ENCODE assay signal across 20 cellular contexts in genomic region chr13:99043700-99044300, GRCh38.
DNase-seq lines count a peak whose midpoint lies in the region; FAIRE-seq and TF ChIP-seq lines count a peak whose summit lies in the region.
"Had no signal": no experiment of that assay in that cellular context is flagged by ENCODE, and none has a peak within 500 bp of the region (broad histone marks: within the 10 kb centered on the region; RNA-seq: fewer than 3 reads in every experiment).

No MANE protein-coding gene starts in this region.

- intact Hi-C loops in PC-9 (cut with micrococcal nuclease; ENCODE audit: unreplicated experiment), result loop anchor here (10.0 kb wide), 1 partner anchor 221 kb away; no protein-coding TSS in a partner anchor

- H3K4me1 Mint-ChIP-seq in CD8-positive, alpha-beta memory T cell, result peaks cover 82 to 95% (median 92%) of the 10 kb centered on the region in 3 donors
- H3K4me1 Mint-ChIP-seq in activated T-cell treated with anti-CD3 and anti-CD28 coated beads, Interleukin-2, amount 50 U/mL, for 24 hours (ENCODE audit: low read depth), result peaks cover 91% of the 10 kb centered on the region
- H3K4me1 Mint-ChIP-seq in endodermal cell, result no peaks in the 10 kb centered on the region

- no peaks in the 10 kb centered on the region for H3K9me2 ChIP-seq in PC-9 (ENCODE audit: insufficient read depth)

- POLR2A ChIA-PET in BJ (lab: Charles Lee), result no interaction called here
- POLR2A ChIA-PET in CD8-positive, alpha-beta memory T cell (lab: Charles Lee), result no interaction called here
- POLR2A ChIA-PET in PC-9 (lab: Charles Lee; ENCODE audit: unreplicated experiment), result no interaction called here

- peaks cover 63% of the 10 kb centered on the region for H3F3A ChIP-seq in PC-9 (ENCODE audit: insufficient read depth, low read depth)

- no peak for TF ChIP-seq CTCF in BJ (IDR thresholded peaks at IDR 0.05; ENCODE audit: insufficient read depth, low read depth, low read length)
- TF ChIP-seq CTCF in PC-9 (conservative IDR thresholded peaks at IDR 0.05), result no peak
- TF ChIP-seq CTCF in foreskin fibroblast (IDR thresholded peaks at IDR 0.05; ENCODE audit: low read depth, low read length), result no peak
- TF ChIP-seq CTCF in endodermal cell (conservative IDR thresholded peaks at IDR 0.05), result no peak

- no peak overlapping the region for H3K9ac ChIP-seq in endodermal cell (ENCODE audit: extremely low read depth, low read length, poor library complexity, severe bottlenecking)

- no peaks in the 10 kb centered on the region for H3K27me3 Mint-ChIP-seq in CD8-positive, alpha-beta memory T cell
- no peaks in the 10 kb centered on the region for H3K27me3 Mint-ChIP-seq in activated T-cell treated with anti-CD3 and anti-CD28 coated beads, Interleukin-2, amount 50 U/mL, for 24 hours
- H3K27me3 Mint-ChIP-seq in endodermal cell (ENCODE audit: insufficient read depth), result peaks cover 1% of the 10 kb centered on the region
- H3K27me3 Mint-ChIP-seq: stimulated activated naive CD8-positive, alpha-beta T cell treated with anti-CD3 and anti-CD28 coated beads, Interleukin-15, amount 100 ng/mL, for 72 hours; type B pancreatic cell had no signal

- WGBS in endodermal cell (ENCODE audit: insufficient coverage in 1 of 2, insufficient read length in 1 of 2), 2 experiments, result 92 to 95% methylated on average over 3 to 5 of the region's 5 CpGs

- H3K9me3 ChIP-seq in CD8-positive, alpha-beta memory T cell (ENCODE audit: low read length), result no peaks in the 10 kb centered on the region
- no peaks in the 10 kb centered on the region for H3K9me3 ChIP-seq in PC-9 (ENCODE audit: insufficient read depth, low read depth)
- no peaks in the 10 kb centered on the region for H3K9me3 ChIP-seq in endodermal cell (ENCODE audit: control insufficient read depth, low read length)
- H3K9me3 ChIP-seq: Caco-2, heart left ventricle had no signal

- no peaks in the 10 kb centered on the region for H3K27me3 ChIP-seq in BJ (ENCODE audit: control insufficient read depth, insufficient read depth, low read length)
- no peaks in the 10 kb centered on the region for H3K27me3 ChIP-seq in CD8-positive, alpha-beta memory T cell (ENCODE audit: insufficient read depth, low read length, poor library complexity, severe bottlenecking)
- H3K27me3 ChIP-seq in PC-9 (ENCODE audit: insufficient read depth, low read depth), result no peaks in the 10 kb centered on the region
- no peaks in the 10 kb centered on the region for H3K27me3 ChIP-seq in endodermal cell (ENCODE audit: control insufficient read depth, insufficient read depth, low read length, poor library complexity, severe bottlenecking)

- no TSS peak for BruUV-seq in PC-9 (replicated peaks; lab: Mats Ljungman, UMichigan)

- no peaks in the 10 kb centered on the region for H3K36me3 Mint-ChIP-seq in CD8-positive, alpha-beta memory T cell
- peaks cover 6% of the 10 kb centered on the region for H3K36me3 Mint-ChIP-seq in activated T-cell treated with anti-CD3 and anti-CD28 coated beads, Interleukin-2, amount 50 U/mL, for 24 hours (ENCODE audit: low read depth)
- no peaks in the 10 kb centered on the region for H3K36me3 Mint-ChIP-seq in endodermal cell (ENCODE audit: low read depth)
- H3K36me3 Mint-ChIP-seq: mesothelial cell of epicardium, type B pancreatic cell had no signal

- H3K4me1 ChIP-seq in CD8-positive, alpha-beta memory T cell (ENCODE audit: insufficient read depth, low read length), result peaks cover 84% of the 10 kb centered on the region
- peaks cover 89% of the 10 kb centered on the region for H3K4me1 ChIP-seq in PC-9 (replicated peaks; ENCODE audit: insufficient read depth)
- no peaks in the 10 kb centered on the region for H3K4me1 ChIP-seq in endodermal cell (ENCODE audit: control insufficient read depth, insufficient read depth, low read length)

- H3K4me3 ChIP-seq in BJ (ENCODE audit: low read depth, low read length), result no peak overlapping the region
- H3K4me3 ChIP-seq in CD8-positive, alpha-beta memory T cell (ENCODE audit: low read length), result no peak overlapping the region
- no peak overlapping the region for H3K4me3 ChIP-seq in PC-9
- H3K4me3 ChIP-seq in foreskin fibroblast (ENCODE audit: low read depth in 1 of 2, low read length in 2 of 2), result no peak overlapping the region
- no peak overlapping the region for H3K4me3 ChIP-seq in endodermal cell (ENCODE audit: low read length)
- H3K4me3 ChIP-seq: heart left ventricle, smooth muscle cell had no signal

- FAIRE-seq in GM12891 (lab: Jason Lieb, UNC), result no peak

- CTCF ChIA-PET in BJ (lab: Yijun Ruan, JAX), result interaction anchor here (0.7 to 3.2 kb wide), 8 partner anchors 9 to 1201 kb away, joined by 3 to 16 read pairs (median 4); no protein-coding TSS in a partner anchor
- CTCF ChIA-PET in CD8-positive, alpha-beta memory T cell (lab: Charles Lee), result interaction anchor here (1.1 to 2.8 kb wide), 5 partner anchors 10 to 49 kb away, joined by 3 to 13 read pairs (median 5); no protein-coding TSS in a partner anchor
- CTCF ChIA-PET in PC-9 (lab: Charles Lee), result interaction anchor here (0.6 kb wide), 1 partner anchor 361 kb away, joined by 3 read pairs; no protein-coding TSS in a partner anchor

- peak; percentile 36 for DNase-seq in BJ (ENCODE audit: low read depth)
- no peak for DNase-seq in CD8-positive, alpha-beta memory T cell
- DNase-seq in PC-9, result no peak
- peak; percentile 28 to 43 for DNase-seq in foreskin fibroblast
- no peak for DNase-seq in activated T-cell treated with anti-CD3 and anti-CD28 coated beads, Interleukin-2, amount 50 U/mL, for 24 hours
- DNase-seq in HT-29 (ENCODE audit: low spot score), result no peak
- DNase-seq in GM12891 (ENCODE audit: insufficient read length, low spot score), result no peak
- DNase-seq in endodermal cell, result no peak
- DNase-seq: Caco-2; effector CD8-positive, alpha-beta T cell; heart left ventricle; left colon; NCI-H1092; NCI-H2081 treated with DMSO at 0.1 percent for 48 hours; NCI-H446 treated with DMSO at 0.1 percent for 48 hours; stimulated activated CD4-positive, alpha-beta T cell treated with anti-CD3 and anti-CD28 coated beads, Interleukin-2, amount 100 ng/mL, for 48 hours; stimulated activated naive CD8-positive, alpha-beta T cell treated with anti-CD3 and anti-CD28 coated beads, Interleukin-15, amount 100 ng/mL, for 72 hours had no signal

- H3K9me3 Mint-ChIP-seq in CD8-positive, alpha-beta memory T cell, result no peaks in the 10 kb centered on the region
- H3K9me3 Mint-ChIP-seq in activated T-cell treated with anti-CD3 and anti-CD28 coated beads, Interleukin-2, amount 50 U/mL, for 24 hours, result no peaks in the 10 kb centered on the region
- H3K9me3 Mint-ChIP-seq in endodermal cell, result no peaks in the 10 kb centered on the region
- H3K9me3 Mint-ChIP-seq: mesothelial cell of epicardium; stimulated activated naive CD8-positive, alpha-beta T cell treated with anti-CD3 and anti-CD28 coated beads, Interleukin-15, amount 100 ng/mL, for 72 hours; type B pancreatic cell had no signal

- H3K4me3 Mint-ChIP-seq in CD8-positive, alpha-beta memory T cell, result peak overlapping the region in 4 of 7 donors; percentile 9 to 54 (median 24)
- no peak overlapping the region for H3K4me3 Mint-ChIP-seq in activated T-cell treated with anti-CD3 and anti-CD28 coated beads, Interleukin-2, amount 50 U/mL, for 24 hours
- H3K4me3 Mint-ChIP-seq in endodermal cell, result no peak overlapping the region
- H3K4me3 Mint-ChIP-seq: mesothelial cell of epicardium, type B pancreatic cell had no signal

- H4K20me1 ChIP-seq in PC-9 (ENCODE audit: insufficient read depth), result no peaks in the 10 kb centered on the region

- H2AFZ ChIP-seq in PC-9, result no peak overlapping the region

- H3K27ac Mint-ChIP-seq in CD8-positive, alpha-beta memory T cell, result peak overlapping the region in 7 of 8 donors; percentile 68 to 97 (median 86)
- no peak overlapping the region for H3K27ac Mint-ChIP-seq in activated T-cell treated with anti-CD3 and anti-CD28 coated beads, Interleukin-2, amount 50 U/mL, for 24 hours
- no peak overlapping the region for H3K27ac Mint-ChIP-seq in endodermal cell
- H3K27ac Mint-ChIP-seq: mesothelial cell of epicardium, type B pancreatic cell had no signal

- no peak for TF ChIP-seq POLR2A in GM12891 (IDR thresholded peaks at IDR 0.05; ENCODE audit: low read depth, low read length)

- H3K79me2 ChIP-seq in PC-9 (ENCODE audit: low read depth), result peaks cover 67% of the 10 kb centered on the region

- peak overlapping the region; percentile 81; the same call in 1 of the 2 replicates for H3K4me2 ChIP-seq in PC-9
- H3K4me2 ChIP-seq: smooth muscle cell had no signal

- no peaks in the 10 kb centered on the region for H3K36me3 ChIP-seq in BJ (ENCODE audit: control insufficient read depth, insufficient read depth, low read length)
- no peaks in the 10 kb centered on the region for H3K36me3 ChIP-seq in CD8-positive, alpha-beta memory T cell (ENCODE audit: insufficient read depth, low read length)
- H3K36me3 ChIP-seq in PC-9 (ENCODE audit: low read depth), result 0 out of 2 replicates have a peak, but pooled peaks cover 5% of the 10 kb centered on the region
- no peaks in the 10 kb centered on the region for H3K36me3 ChIP-seq in endodermal cell (ENCODE audit: control insufficient read depth, insufficient read depth, low read length)
- H3K36me3 ChIP-seq: heart left ventricle had no signal

- no peak overlapping the region for H3K27ac ChIP-seq in CD8-positive, alpha-beta memory T cell (ENCODE audit: low read depth, low read length)
- H3K27ac ChIP-seq in PC-9 (peak overlapping the region; percentile 84), endodermal cell (ENCODE audit: low read depth, low read length) (no peak overlapping the region)
- H3K27ac ChIP-seq: heart left ventricle had no signal

TF ChIP-seq in GM12891, 5 proteins besides CTCF, POLR2A, EP300 and RAD21:
- TF ChIP-seq POU2F2 (IDR thresholded peaks at IDR 0.05; ENCODE audit: low read depth, low read length) (no peak), TAF1 (IDR thresholded peaks at IDR 0.05; ENCODE audit: low read depth, low read length) (no peak), SPI1 (IDR thresholded peaks at IDR 0.05; ENCODE audit: low read depth, low read length) (no peak), PAX5 (IDR thresholded peaks at IDR 0.05; ENCODE audit: insufficient read depth, low read length, severe bottlenecking) (no peak), POLR2AphosphoS5 (IDR thresholded peaks at IDR 0.05; ENCODE audit: low read depth, low read length) (no peak)

Comparison
In these comparisons a context has a peak if more than half of its experiments do, and no peak if none do; other contexts are left out.
1. DNase-seq: peak in BJ (single experiment) and foreskin fibroblast (2 of 2); none in CD8-positive, alpha-beta memory T cell (0 of 5), PC-9 (0 of 2), activated T-cell treated with anti-CD3 and anti-CD28 coated beads, Interleukin-2, amount 50 U/mL, for 24 hours (single experiment), HT-29 (single experiment), GM12891 (single experiment) and endodermal cell (single experiment).
2. H3K27ac Mint-ChIP-seq: peak in CD8-positive, alpha-beta memory T cell (7 of 8); none in activated T-cell treated with anti-CD3 and anti-CD28 coated beads, Interleukin-2, amount 50 U/mL, for 24 hours (single experiment) and endodermal cell (single experiment).
3. H3K4me3 Mint-ChIP-seq: peak in CD8-positive, alpha-beta memory T cell (4 of 7); none in activated T-cell treated with anti-CD3 and anti-CD28 coated beads, Interleukin-2, amount 50 U/mL, for 24 hours (single experiment) and endodermal cell (single experiment).